In genomic region chr10:7566891-7567290, GRCh38 we compare ENCODE assay signal across 8 cellular contexts.
"Had no signal": no experiment of that assay in that cellular context is flagged by ENCODE, and none has a peak within 500 bp of the region (broad histone marks: within the 10 kb centered on the region; RNA-seq: fewer than 3 reads in every experiment).

No MANE protein-coding gene starts in this region.

- DNase-seq: GDM1, GF-D8 had no signal

- FAIRE-seq: G401.6, GM12878, GM12891, GM12892, GM18507, GM19239 had no signal

- H3K4me3 ChIP-seq: GM12878 had no signal

- ATAC-seq: GM12878 had no signal
